Comparison of ENCODE assay signal across 1 cellular context in the genomic region with DNA sequence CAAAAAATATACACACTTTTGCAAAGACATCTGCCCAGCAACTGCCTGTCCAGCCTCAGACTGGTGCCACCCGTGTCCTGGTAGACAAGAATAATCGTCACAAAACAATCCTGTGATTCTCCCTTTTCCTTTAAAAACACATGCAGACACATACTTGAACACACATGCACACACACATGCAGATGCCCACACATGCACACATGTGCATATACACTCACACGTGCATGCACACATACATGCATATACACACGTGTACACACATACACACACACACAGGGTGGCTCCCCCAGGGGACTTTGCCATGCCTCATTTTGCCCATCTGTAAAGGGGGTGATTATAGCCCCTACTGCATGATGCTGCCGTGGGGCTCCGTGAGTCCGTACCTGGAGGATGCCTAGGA.
A peak's percentile ranks its signal among the peaks of the same experiment; 100 is the strongest.
TF ChIP-seq lines count a peak whose summit lies in the region.

No MANE protein-coding gene starts in this region.

TF ChIP-seq in HepG2, 621 proteins besides CTCF, POLR2A, EP300 and RAD21:
- TF ChIP-seq, protein P1, sequence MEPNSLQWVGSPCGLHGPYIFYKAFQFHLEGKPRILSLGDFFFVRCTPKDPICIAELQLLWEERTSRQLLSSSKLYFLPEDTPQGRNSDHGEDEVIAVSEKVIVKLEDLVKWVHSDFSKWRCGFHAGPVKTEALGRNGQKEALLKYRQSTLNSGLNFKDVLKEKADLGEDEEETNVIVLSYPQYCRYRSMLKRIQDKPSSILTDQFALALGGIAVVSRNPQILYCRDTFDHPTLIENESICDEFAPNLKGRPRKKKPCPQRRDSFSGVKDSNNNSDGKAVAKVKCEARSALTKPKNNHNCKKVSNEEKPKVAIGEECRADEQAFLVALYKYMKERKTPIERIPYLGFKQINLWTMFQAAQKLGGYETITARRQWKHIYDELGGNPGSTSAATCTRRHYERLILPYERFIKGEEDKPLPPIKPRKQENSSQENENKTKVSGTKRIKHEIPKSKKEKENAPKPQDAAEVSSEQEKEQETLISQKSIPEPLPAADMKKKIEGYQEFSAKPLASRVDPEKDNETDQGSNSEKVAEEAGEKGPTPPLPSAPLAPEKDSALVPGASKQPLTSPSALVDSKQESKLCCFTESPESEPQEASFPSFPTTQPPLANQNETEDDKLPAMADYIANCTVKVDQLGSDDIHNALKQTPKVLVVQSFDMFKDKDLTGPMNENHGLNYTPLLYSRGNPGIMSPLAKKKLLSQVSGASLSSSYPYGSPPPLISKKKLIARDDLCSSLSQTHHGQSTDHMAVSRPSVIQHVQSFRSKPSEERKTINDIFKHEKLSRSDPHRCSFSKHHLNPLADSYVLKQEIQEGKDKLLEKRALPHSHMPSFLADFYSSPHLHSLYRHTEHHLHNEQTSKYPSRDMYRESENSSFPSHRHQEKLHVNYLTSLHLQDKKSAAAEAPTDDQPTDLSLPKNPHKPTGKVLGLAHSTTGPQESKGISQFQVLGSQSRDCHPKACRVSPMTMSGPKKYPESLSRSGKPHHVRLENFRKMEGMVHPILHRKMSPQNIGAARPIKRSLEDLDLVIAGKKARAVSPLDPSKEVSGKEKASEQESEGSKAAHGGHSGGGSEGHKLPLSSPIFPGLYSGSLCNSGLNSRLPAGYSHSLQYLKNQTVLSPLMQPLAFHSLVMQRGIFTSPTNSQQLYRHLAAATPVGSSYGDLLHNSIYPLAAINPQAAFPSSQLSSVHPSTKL (CRISPR knock-in tag; IDR thresholded peaks at IDR 0.05): no peak
- TF ChIP-seq, protein P2, sequence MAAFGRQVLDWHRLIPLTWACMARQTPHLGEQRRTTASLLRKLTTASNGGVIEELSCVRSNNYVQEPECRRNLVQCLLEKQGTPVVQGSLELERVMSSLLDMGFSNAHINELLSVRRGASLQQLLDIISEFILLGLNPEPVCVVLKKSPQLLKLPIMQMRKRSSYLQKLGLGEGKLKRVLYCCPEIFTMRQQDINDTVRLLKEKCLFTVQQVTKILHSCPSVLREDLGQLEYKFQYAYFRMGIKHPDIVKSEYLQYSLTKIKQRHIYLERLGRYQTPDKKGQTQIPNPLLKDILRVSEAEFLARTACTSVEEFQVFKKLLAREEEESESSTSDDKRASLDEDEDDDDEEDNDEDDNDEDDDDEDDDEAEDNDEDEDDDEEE (CRISPR knock-in tag; IDR thresholded peaks at IDR 0.05): no peak
- TF ChIP-seq XBP1 (CRISPR knock-in tag; IDR thresholded peaks at IDR 0.05) (no peak), GZF1 (CRISPR knock-in tag; IDR thresholded peaks at IDR 0.05) (no peak), ZNF883 (CRISPR knock-in tag; IDR thresholded peaks at IDR 0.05; ENCODE audit: not compliant biosample characterization) (no peak), ATM (IDR thresholded peaks at IDR 0.05; ENCODE audit: borderline replicate concordance) (no peak), ZNF720 (CRISPR knock-in tag; IDR thresholded peaks at IDR 0.05) (no peak), RFX5 (IDR thresholded peaks at IDR 0.05; ENCODE audit: low read depth, low read length) (0 out of 2 replicates have a peak, but pooled peaks have one; percentile 27), GTF3A (CRISPR knock-in tag; conservative IDR thresholded peaks at IDR 0.05) (no peak)
- TF ChIP-seq, protein P3, sequence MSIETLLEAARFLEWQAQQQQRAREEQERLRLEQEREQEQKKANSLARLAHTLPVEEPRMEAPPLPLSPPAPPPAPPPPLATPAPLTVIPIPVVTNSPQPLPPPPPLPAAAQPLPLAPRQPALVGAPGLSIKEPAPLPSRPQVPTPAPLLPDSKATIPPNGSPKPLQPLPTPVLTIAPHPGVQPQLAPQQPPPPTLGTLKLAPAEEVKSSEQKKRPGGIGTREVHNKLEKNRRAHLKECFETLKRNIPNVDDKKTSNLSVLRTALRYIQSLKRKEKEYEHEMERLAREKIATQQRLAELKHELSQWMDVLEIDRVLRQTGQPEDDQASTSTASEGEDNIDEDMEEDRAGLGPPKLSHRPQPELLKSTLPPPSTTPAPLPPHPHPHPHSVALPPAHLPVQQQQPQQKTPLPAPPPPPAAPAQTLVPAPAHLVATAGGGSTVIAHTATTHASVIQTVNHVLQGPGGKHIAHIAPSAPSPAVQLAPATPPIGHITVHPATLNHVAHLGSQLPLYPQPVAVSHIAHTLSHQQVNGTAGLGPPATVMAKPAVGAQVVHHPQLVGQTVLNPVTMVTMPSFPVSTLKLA (IDR thresholded peaks at IDR 0.05): peak; percentile 96
